1 cellular context compared by ENCODE assay signal in the genomic region with DNA sequence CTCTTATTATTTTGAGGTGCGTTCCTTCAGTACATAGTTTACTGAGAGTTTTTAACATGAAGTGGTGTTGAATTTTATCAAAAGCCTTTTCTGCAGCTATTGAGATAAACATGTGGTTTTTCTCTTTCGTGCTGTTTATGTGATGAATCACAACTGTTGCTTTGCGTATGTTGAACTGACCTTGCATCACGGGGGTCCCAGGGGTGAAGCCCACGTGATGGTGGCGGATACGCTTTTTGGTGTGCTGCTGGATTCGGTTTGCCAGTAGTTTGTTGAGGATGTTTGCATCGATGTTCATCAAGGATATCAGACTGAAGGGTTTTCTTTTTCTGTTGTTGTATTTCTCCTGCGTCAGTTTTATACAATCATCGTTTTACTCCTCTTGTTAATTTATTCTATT.
TF ChIP-seq lines count a peak whose summit lies in the region.

No MANE protein-coding gene starts in this region.

TF ChIP-seq in IMR-90, 13 proteins besides CTCF, POLR2A, EP300 and RAD21:
- TF ChIP-seq, protein P1, sequence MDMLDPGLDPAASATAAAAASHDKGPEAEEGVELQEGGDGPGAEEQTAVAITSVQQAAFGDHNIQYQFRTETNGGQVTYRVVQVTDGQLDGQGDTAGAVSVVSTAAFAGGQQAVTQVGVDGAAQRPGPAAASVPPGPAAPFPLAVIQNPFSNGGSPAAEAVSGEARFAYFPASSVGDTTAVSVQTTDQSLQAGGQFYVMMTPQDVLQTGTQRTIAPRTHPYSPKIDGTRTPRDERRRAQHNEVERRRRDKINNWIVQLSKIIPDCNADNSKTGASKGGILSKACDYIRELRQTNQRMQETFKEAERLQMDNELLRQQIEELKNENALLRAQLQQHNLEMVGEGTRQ (IDR thresholded peaks at IDR 0.05; ENCODE audit: low read depth, low read length) = peak; percentile 64
- no peak for TF ChIP-seq CHD1 (IDR thresholded peaks at IDR 0.05; ENCODE audit: low read depth, low read length)
